Comparison of ENCODE assay signal across 24 cellular contexts in the genomic region with DNA sequence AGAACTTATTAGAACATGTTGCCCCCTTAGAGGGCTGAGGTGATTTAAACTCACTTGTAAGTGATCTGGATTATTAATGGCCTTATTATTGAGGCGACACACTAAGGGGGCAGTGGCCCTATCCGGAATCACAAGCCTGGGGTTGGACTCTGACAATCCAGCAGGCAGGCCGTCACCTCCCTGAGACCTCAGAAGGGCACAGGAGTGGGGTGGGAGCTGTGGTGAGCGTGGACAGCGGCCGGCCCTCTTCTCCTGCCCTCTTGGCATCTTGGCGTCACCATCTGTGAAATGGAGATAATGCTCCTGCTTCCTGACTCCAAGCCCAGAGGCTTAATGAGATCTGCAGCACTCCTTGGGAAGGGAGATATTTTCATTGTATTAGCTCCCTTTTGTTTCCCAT. TPM values are rescaled to one million over a fixed set of nuclear protein-coding genes. Genes with fewer than 3 reads are reported as not detected.
A peak's percentile ranks its signal among the peaks of the same experiment; 100 is the strongest.
DNase-seq lines count a peak whose midpoint lies in the region; ATAC-seq, FAIRE-seq and TF ChIP-seq lines count a peak whose summit lies in the region.
"Had no signal": no experiment of that assay in that cellular context is flagged by ENCODE, and none has a peak within 500 bp of the region (broad histone marks: within the 10 kb centered on the region; RNA-seq: fewer than 3 reads in every experiment).

No MANE protein-coding gene starts in this region.

- H3K9me3 ChIP-seq in heart right ventricle (no peaks in the 10 kb centered on the region), kidney (ENCODE audit: control insufficient read depth in 1 of 2, low read length in 2 of 2) (no peaks in the 10 kb centered on the region)
- H3K9me3 ChIP-seq: Caco-2 had no signal

- H3K4me1 ChIP-seq in heart right ventricle = peaks cover 9 to 73% (median 49%) of the 10 kb centered on the region in 9 donors
- no peaks in the 10 kb centered on the region for H3K4me1 ChIP-seq in kidney (ENCODE audit: control insufficient read depth in 1 of 2, insufficient read depth in 1 of 2, low read depth in 1 of 2, low read length in 2 of 2)
- H3K4me1 ChIP-seq: Caco-2 had no signal

- H3K9ac ChIP-seq in kidney (ENCODE audit: low read length in 2 of 2) = no peak overlapping the region
- H3K9ac ChIP-seq: KMS-11 had no signal

- ATAC-seq in heart right ventricle = peak in 1 of 8 donors; percentile 9
- ATAC-seq in Right ventricle myocardium inferior = no peak
- no peak for ATAC-seq in HG02973 (IDR thresholded peaks at IDR 0.05; ENCODE audit: unreplicated experiment)
- ATAC-seq: CD8-positive, alpha-beta T cell; GM23338 had no signal

- H3K36me3 ChIP-seq in heart right ventricle (peaks cover 0 to 14% (median 0%) of the 10 kb centered on the region in 9 donors), kidney (ENCODE audit: control insufficient read depth in 1 of 2, insufficient read depth in 2 of 2, low read length in 2 of 2) (no peaks in the 10 kb centered on the region)

- DNase-seq in heart right ventricle (no peak), Right ventricle myocardium inferior (ENCODE audit: missing footprints) (no peak), G401 (ENCODE audit: low spot score) (peak; percentile 61), kidney (peak; percentile 39), NCI-H510A treated with DMSO at 0.1 percent for 48 hours (lab: John Stamatoyannopoulos, UW) (no peak), activated gamma-delta T cell (lab: John Stamatoyannopoulos, UW) (no peak)
- DNase-seq: AML-193; Caco-2; CD8-positive, alpha-beta T cell; EL; GF-D8; H9; MM.1S; NCI-H226; NCI-H510A; PC-9; SHP77 had no signal

- H3K4me3 ChIP-seq in heart right ventricle (no peak overlapping the region), kidney (ENCODE audit: low read length in 2 of 2) (no peak overlapping the region)
- H3K4me3 ChIP-seq: GM23338, PC-9 had no signal

- intact Hi-C loops in heart right ventricle (cut with DNase I) (no loop called here), Right ventricle myocardium inferior (cut with DNase I) (no loop called here), kidney (cut with DNase I) (no loop called here)

- TF ChIP-seq CTCF in heart right ventricle (IDR thresholded peaks at IDR 0.05) = no peak
- no peak for TF ChIP-seq CTCF in kidney (IDR thresholded peaks at IDR 0.05; ENCODE audit: borderline replicate concordance, extremely low read depth, insufficient read depth)

- WGBS in heart right ventricle, 2 donors = 28 to 46% methylated on average over 7 of the region's 7 CpGs

- peak overlapping the region in 9 of 10 donors; percentile 69 to 94 (median 78) for H3K27ac ChIP-seq in heart right ventricle
- H3K27ac ChIP-seq in kidney (ENCODE audit: low read depth in 2 of 2, low read length in 2 of 2) = no peak overlapping the region
- H3K27ac ChIP-seq: KMS-11, PC-9 had no signal

- in situ Hi-C loops in G401 (cut with HindIII; ENCODE audit: low sequenced_read_pairs) = no loop called here

- peaks cover 0 to 6% (median 0%) of the 10 kb centered on the region in 7 donors for H3K27me3 ChIP-seq in heart right ventricle

- no peak for FAIRE-seq in kidney (lab: Jason Lieb, UNC)
- FAIRE-seq: A204.1, GM12891 had no signal

RNA-seq across cellular contexts. Expression of a gene that starts 15.6 kb away (rescaled TPM):
- 100 to 1,000 TPM; 222 to 328 (median 245) TPM for total RNA-seq in heart right ventricle
- polyA plus RNA-seq in heart right ventricle = 100 to 1,000 TPM; 200 to 598 TPM
- total RNA-seq in Right ventricle myocardium inferior = 215 TPM
- 24.9 and 51.4 TPM in 2 replicates for total RNA-seq in G401 (2014; rRNA removed; shearing (Covaris generic))
- total RNA-seq in kidney = 39.6 TPM
- polyA plus RNA-seq in kidney (ENCODE audit: insufficient read depth, low read depth, low replicate concordance) = 189 TPM

RNA-seq across cellular contexts. Expression of a gene that starts 19.6 kb away (rescaled TPM):
- total RNA-seq in heart right ventricle (10 to 100 TPM; 15.9 to 55.7 (median 27.5) TPM), Right ventricle myocardium inferior (47.6 TPM), kidney (0.47 TPM)
- polyA plus RNA-seq in heart right ventricle (10 to 100 TPM; 18.4 to 32.6 TPM), kidney (ENCODE audit: insufficient read depth, low read depth, low replicate concordance) (4.0 TPM)
- total RNA-seq in G401 (2014; rRNA removed; shearing (Covaris generic)) = 42.6 and 51.1 TPM in 2 replicates
- total RNA-seq: CD8-positive, alpha-beta T cell; PC-9; SK-MEL-5 had no signal
- polyA plus RNA-seq: IgD-negative memory B cell had no signal

Comparison
In these comparisons a context has a peak if more than half of its experiments do, and no peak if none do; other contexts are left out.
1. DNase-seq: peak in G401 (single experiment) and kidney (single experiment); none in heart right ventricle (0 of 2), Right ventricle myocardium inferior (single experiment), NCI-H510A treated with DMSO at 0.1 percent for 48 hours (single experiment) and activated gamma-delta T cell (single experiment).
2. H3K27ac ChIP-seq: peak in heart right ventricle (9 of 10); none in kidney (0 of 2).
3. RNA of a gene that starts 19.6 kb away (total RNA-seq): 42.6 to 51.1 TPM in G401, 47.6 TPM in Right ventricle myocardium inferior (single experiment) and 15.9 to 55.7 TPM in heart right ventricle; 0.47 TPM in kidney (single experiment); every median in the first group is over 10 times any median in the second.